9 cellular contexts compared by ENCODE assay signal in genomic region chr7:116930156-116930913, GRCh38. TPM values are rescaled to one million over a fixed set of nuclear protein-coding genes. Genes with fewer than 3 reads are reported as not detected.
DNase-seq lines count a peak whose midpoint lies in the region; ATAC-seq and TF ChIP-seq lines count a peak whose summit lies in the region.
"Had no signal": no experiment of that assay in that cellular context is flagged by ENCODE, and none has a peak within 500 bp of the region (broad histone marks: within the 10 kb centered on the region; RNA-seq: fewer than 3 reads in every experiment).

No MANE protein-coding gene starts in this region.

- peak; percentile 85 for TF ChIP-seq CTCF in astrocyte of the cerebellum (IDR thresholded peaks at IDR 0.05; ENCODE audit: low read depth, low read length, missing control alignments)

- ATAC-seq in HG02870 (IDR thresholded peaks at IDR 0.05; ENCODE audit: unreplicated experiment), result peak; percentile 84

- peak overlapping the region; percentile 74 for H3K4me2 ChIP-seq in skeletal muscle satellite cell (ENCODE audit: low read length)
- H3K4me2 ChIP-seq: BLaER1 had no signal

- in situ Hi-C loops in astrocyte of the cerebellum (cut with HindIII; ENCODE audit: low sequenced_read_pairs), result no loop called here

- no peaks in the 10 kb centered on the region for H3K9me3 ChIP-seq in skeletal muscle satellite cell (replicated peaks; ENCODE audit: low read length)
- H3K9me3 ChIP-seq: BLaER1 had no signal

- DNase-seq in NCI-H524 (lab: John Stamatoyannopoulos, UW) (peak; percentile 35 to 73), NCI-H524 treated with DMSO at 0.1 percent for 48 hours (lab: John Stamatoyannopoulos, UW) (no peak), NCI-H1694 treated with DMSO at 0.1 percent for 48 hours (lab: John Stamatoyannopoulos, UW) (peak; percentile 66), T-helper 9 cell (peak; percentile 74), astrocyte of the cerebellum (ENCODE audit: low read depth) (peak; percentile 72), hippocampal formation (lab: John Stamatoyannopoulos, UW) (peak; percentile 66 to 78)

- H3K27me3 ChIP-seq in skeletal muscle satellite cell (ENCODE audit: control insufficient read depth, insufficient read depth, low read length), result no peaks in the 10 kb centered on the region
- H3K27me3 ChIP-seq: BLaER1 had no signal

- no peak overlapping the region for H3K9ac ChIP-seq in skeletal muscle satellite cell (ENCODE audit: low read depth, low read length)
- H3K9ac ChIP-seq: BLaER1 had no signal

- peaks cover 4% of the 10 kb centered on the region for H3K4me1 ChIP-seq in skeletal muscle satellite cell (ENCODE audit: control insufficient read depth, insufficient read depth, low read length)
- H3K4me1 ChIP-seq: BLaER1 had no signal

- H3K4me3 ChIP-seq in astrocyte of the cerebellum (ENCODE audit: low read depth, low read length) (no peak overlapping the region), skeletal muscle satellite cell (ENCODE audit: low read length) (no peak overlapping the region)
- H3K4me3 ChIP-seq: BLaER1 had no signal

- H3K36me3 ChIP-seq in skeletal muscle satellite cell (ENCODE audit: insufficient read depth, low read length), result no peaks in the 10 kb centered on the region
- H3K36me3 ChIP-seq: BLaER1 had no signal

RNA-seq across cellular contexts. Expression of gene ST7, which starts 23.0 kb away (rescaled TPM):
- 16.0 and 19.4 TPM in 2 replicates for total RNA-seq in skeletal muscle satellite cell (2012; rRNA removed)
